ENCODE assay signal across 23 cellular contexts in the genomic region with DNA sequence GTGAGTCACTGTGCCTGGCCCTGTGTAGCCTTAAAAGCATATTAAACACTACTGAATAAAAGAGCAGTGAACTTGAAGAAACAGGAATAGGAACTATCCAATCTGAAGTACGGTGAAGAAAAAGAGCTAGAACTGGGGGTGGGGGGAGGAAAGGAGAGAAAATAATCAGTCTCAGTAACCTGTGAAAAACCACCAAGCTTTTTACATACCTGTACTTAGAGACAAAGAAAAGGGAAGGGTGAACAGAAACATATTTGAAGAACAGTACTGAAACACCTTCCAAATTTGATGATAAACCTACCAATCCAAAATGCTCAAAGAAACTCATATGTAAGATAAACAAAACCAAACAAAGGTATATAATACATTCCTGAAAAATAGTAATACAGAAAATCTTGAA.
DNase-seq lines count a peak whose midpoint lies in the region; ATAC-seq, FAIRE-seq and TF ChIP-seq lines count a peak whose summit lies in the region.
"Had no signal": no experiment of that assay in that cellular context is flagged by ENCODE, and none has a peak within 500 bp of the region (broad histone marks: within the 10 kb centered on the region; RNA-seq: fewer than 3 reads in every experiment).

No MANE protein-coding gene starts in this region.

- H3K4me3 Mint-ChIP-seq in activated T-cell treated with anti-CD3 and anti-CD28 coated beads, Interleukin-2, amount 50 U/mL, for 72 hours = no peak overlapping the region
- no peak overlapping the region for H3K4me3 Mint-ChIP-seq in activated T-cell treated with anti-CD3 and anti-CD28 coated beads, Interleukin-2, amount 50 U/mL, for 4 hours
- H3K4me3 Mint-ChIP-seq in progenitor cell of endocrine pancreas (ENCODE audit: low read depth) = no peak overlapping the region
- H3K4me3 Mint-ChIP-seq: activated CD4-positive, alpha-beta T cell treated with anti-CD3 and anti-CD28 coated beads for 36 hours; CD4-positive, alpha-beta T cell; T-helper 2 cell treated with Interferon-gamma antibody and Interleukin-4, amounts not matched to agents 5 μg/mL and 100 μg/mL, for 36 hours; type B pancreatic cell had no signal

- H3K36me3 ChIP-seq in left ventricle myocardium inferior = peaks cover under 1% of the 10 kb centered on the region
- H3K36me3 ChIP-seq: HAP-1 had no signal

- H3K9me3 ChIP-seq in left ventricle myocardium inferior (replicated peaks) = no peaks in the 10 kb centered on the region
- H3K9me3 ChIP-seq: HAP-1 had no signal

- no peaks in the 10 kb centered on the region for H3K4me1 ChIP-seq in left ventricle myocardium inferior
- H3K4me1 ChIP-seq: parathyroid adenoma had no signal

- H3K4me3 ChIP-seq in left ventricle myocardium inferior = no peak overlapping the region
- H3K4me3 ChIP-seq: HAP-1, hepatocyte, K562 had no signal

- H3K27me3 ChIP-seq in left ventricle myocardium inferior (ENCODE audit: low read depth) = no peaks in the 10 kb centered on the region
- H3K27me3 ChIP-seq: hepatocyte had no signal

- no peak for FAIRE-seq in D721Med (lab: Jason Lieb, UNC)
- FAIRE-seq: GM12892, K562 had no signal

- H3K27me3 Mint-ChIP-seq in activated T-cell treated with anti-CD3 and anti-CD28 coated beads, Interleukin-2, amount 50 U/mL, for 72 hours (ENCODE audit: low read depth) = no peaks in the 10 kb centered on the region
- no peaks in the 10 kb centered on the region for H3K27me3 Mint-ChIP-seq in activated T-cell treated with anti-CD3 and anti-CD28 coated beads, Interleukin-2, amount 50 U/mL, for 4 hours (ENCODE audit: low read depth)
- H3K27me3 Mint-ChIP-seq in progenitor cell of endocrine pancreas = no peaks in the 10 kb centered on the region
- H3K27me3 Mint-ChIP-seq: activated CD4-positive, alpha-beta T cell treated with anti-CD3 and anti-CD28 coated beads for 36 hours; CD4-positive, alpha-beta T cell; type B pancreatic cell had no signal

- TF ChIP-seq CTCF in progenitor cell of endocrine pancreas (IDR thresholded peaks at IDR 0.05; ENCODE audit: unreplicated experiment) (no peak), D721Med (IDR thresholded peaks at IDR 0.05; ENCODE audit: insufficient read depth, missing control alignments) (no peak), left ventricle myocardium inferior (IDR thresholded peaks at IDR 0.05; ENCODE audit: borderline replicate concordance) (no peak)

- no peak for ATAC-seq in activated T-cell treated with anti-CD3 and anti-CD28 coated beads, Interleukin-2, amount 50 U/mL, for 72 hours (replicated peaks in 1 of 2)
- no peak for ATAC-seq in activated T-cell treated with anti-CD3 and anti-CD28 coated beads, Interleukin-2, amount 50 U/mL, for 4 hours
- ATAC-seq in GM21447 (IDR thresholded peaks at IDR 0.05; ENCODE audit: unreplicated experiment) (peak; percentile 43), HG03378 (IDR thresholded peaks at IDR 0.05; ENCODE audit: unreplicated experiment) (peak; percentile 42)
- ATAC-seq: K562 had no signal

- intact Hi-C loops in left ventricle myocardium inferior (cut with micrococcal nuclease) = no loop called here
- intact Hi-C loops in cardiac septum (cut with DNase I) = no loop called here

- no peak overlapping the region for H3K27ac ChIP-seq in left ventricle myocardium inferior (replicated peaks)
- H3K27ac ChIP-seq: hepatocyte, HL-60, parathyroid adenoma had no signal

- peaks cover 0 to 4% of the 10 kb centered on the region in 2 donors for H3K36me3 Mint-ChIP-seq in activated T-cell treated with anti-CD3 and anti-CD28 coated beads, Interleukin-2, amount 50 U/mL, for 72 hours (ENCODE audit: insufficient read depth in 2 of 2)
- H3K36me3 Mint-ChIP-seq in activated T-cell treated with anti-CD3 and anti-CD28 coated beads, Interleukin-2, amount 50 U/mL, for 4 hours (ENCODE audit: insufficient read depth) = peaks cover 7% of the 10 kb centered on the region
- H3K36me3 Mint-ChIP-seq in progenitor cell of endocrine pancreas (ENCODE audit: insufficient read depth) = peaks cover 5% of the 10 kb centered on the region

- DNase-seq in activated T-cell treated with anti-CD3 and anti-CD28 coated beads, Interleukin-2, amount 50 U/mL, for 72 hours = no peak
- DNase-seq in activated T-cell treated with anti-CD3 and anti-CD28 coated beads, Interleukin-2, amount 50 U/mL, for 4 hours = no peak
- DNase-seq in progenitor cell of endocrine pancreas (ENCODE audit: low spot score, unreplicated experiment) = no peak
- no peak for DNase-seq in D721Med (ENCODE audit: insufficient read length, low spot score)
- DNase-seq in left ventricle myocardium inferior = no peak
- no peak for DNase-seq in cardiac septum (ENCODE audit: low spot score)
- DNase-seq: CD4-positive, alpha-beta T cell; cerebellar nuclear complex; EL; NCI-H1436 treated with DMSO at 0.1 percent for 48 hours; NCI-H446; SIG-M5 had no signal

- peak overlapping the region; percentile 77 for H3K27ac Mint-ChIP-seq in activated T-cell treated with anti-CD3 and anti-CD28 coated beads, Interleukin-2, amount 50 U/mL, for 72 hours
- H3K27ac Mint-ChIP-seq in progenitor cell of endocrine pancreas = peak overlapping the region; percentile 38
- H3K27ac Mint-ChIP-seq: activated CD4-positive, alpha-beta T cell treated with anti-CD3 and anti-CD28 coated beads for 36 hours; CD4-positive, alpha-beta T cell; T-helper 2 cell treated with Interferon-gamma antibody and Interleukin-4, amounts not matched to agents 5 μg/mL and 100 μg/mL, for 36 hours; type B pancreatic cell had no signal

- H3K9me3 Mint-ChIP-seq in activated T-cell treated with anti-CD3 and anti-CD28 coated beads, Interleukin-2, amount 50 U/mL, for 72 hours = peaks cover 0 to 2% of the 10 kb centered on the region in 2 donors
- H3K9me3 Mint-ChIP-seq in activated T-cell treated with anti-CD3 and anti-CD28 coated beads, Interleukin-2, amount 50 U/mL, for 4 hours = no peaks in the 10 kb centered on the region
- no peaks in the 10 kb centered on the region for H3K9me3 Mint-ChIP-seq in progenitor cell of endocrine pancreas (ENCODE audit: low read depth)
- H3K9me3 Mint-ChIP-seq: CD4-positive, alpha-beta T cell; T-helper 2 cell treated with Interferon-gamma antibody and Interleukin-4, amounts not matched to agents 5 μg/mL and 100 μg/mL, for 36 hours; type B pancreatic cell had no signal

- H3K4me1 Mint-ChIP-seq in activated T-cell treated with anti-CD3 and anti-CD28 coated beads, Interleukin-2, amount 50 U/mL, for 72 hours (ENCODE audit: low read depth) = peaks cover 11% of the 10 kb centered on the region
- H3K4me1 Mint-ChIP-seq in activated T-cell treated with anti-CD3 and anti-CD28 coated beads, Interleukin-2, amount 50 U/mL, for 4 hours (ENCODE audit: low read depth) = peaks cover 13% of the 10 kb centered on the region
- H3K4me1 Mint-ChIP-seq in progenitor cell of endocrine pancreas (ENCODE audit: low read depth) = no peaks in the 10 kb centered on the region

Comparison
In these comparisons a context has a peak if more than half of its experiments do, and no peak if none do; other contexts are left out.
1. ATAC-seq: peak in GM21447 (single experiment) and HG03378 (single experiment); none in activated T-cell treated with anti-CD3 and anti-CD28 coated beads, Interleukin-2, amount 50 U/mL, for 72 hours (0 of 2) and activated T-cell treated with anti-CD3 and anti-CD28 coated beads, Interleukin-2, amount 50 U/mL, for 4 hours (0 of 2).